ENCODE assay signal across 8 cellular contexts in genomic region chr1:44807364-44808062, GRCh38. TPM values are rescaled to one million over a fixed set of nuclear protein-coding genes. Genes with fewer than 3 reads are reported as not detected.
DNase-seq lines count a peak whose midpoint lies in the region; ATAC-seq, FAIRE-seq and TF ChIP-seq lines count a peak whose summit lies in the region.

No MANE protein-coding gene starts in this region.

- peaks cover 93% of the 10 kb centered on the region for H3K4me1 Mint-ChIP-seq in activated naive CD8-positive, alpha-beta T cell treated with anti-CD3 and anti-CD28 coated beads, Interleukin-2, amount 50 U/mL, for 24 hours

- peak overlapping the region in 1 of 4 donors; percentile 13 for H3K4me3 ChIP-seq in pancreas
- H3K4me3 ChIP-seq in tibial artery, result peak overlapping the region in 1 of 2 donors; percentile 48

- WGBS in pancreas, 2 donors, result 7 to 9% methylated on average over 16 of the region's 16 CpGs

- FAIRE-seq in pancreas (lab: Jason Lieb, UNC), result peak; percentile 76

- peak overlapping the region; percentile 94 to 99 (median 98) for H3K27ac ChIP-seq in pancreas
- peak overlapping the region; percentile 94 to 97 for H3K27ac ChIP-seq in tibial artery

- no peaks in the 10 kb centered on the region for H3K9me3 Mint-ChIP-seq in activated naive CD8-positive, alpha-beta T cell treated with anti-CD3 and anti-CD28 coated beads, Interleukin-2, amount 50 U/mL, for 24 hours

- peak overlapping the region; percentile 82 for H3K4me3 Mint-ChIP-seq in activated naive CD8-positive, alpha-beta T cell treated with anti-CD3 and anti-CD28 coated beads, Interleukin-2, amount 50 U/mL, for 24 hours

- TF ChIP-seq CTCF in pancreas (IDR thresholded peaks at IDR 0.05) (no peak), tibial artery (IDR thresholded peaks at IDR 0.05) (peak in 1 of 2 experiments; percentile 34)

- H3K9me3 ChIP-seq in pancreas, result no peaks in the 10 kb centered on the region
- no peaks in the 10 kb centered on the region for H3K9me3 ChIP-seq in tibial artery

- peak; percentile 31 for DNase-seq in NK-92 treated with Interleukin-12 subunit alpha and Interleukin-12 subunit beta, amount 100 ng/mL, for 24 hours (lab: John Stamatoyannopoulos, UW)
- DNase-seq in NK-92 (lab: John Stamatoyannopoulos, UW; ENCODE audit: unreplicated experiment), result no peak
- DNase-seq in HT-29 (ENCODE audit: low spot score), result peak; percentile 99
- DNase-seq in SW 1271 (lab: John Stamatoyannopoulos, UW), result peak; percentile 96 to 97
- peak; percentile 92 for DNase-seq in activated naive CD8-positive, alpha-beta T cell treated with anti-CD3 and anti-CD28 coated beads, Interleukin-2, amount 50 U/mL, for 24 hours
- DNase-seq in Right ventricle myocardium superior, result peak; percentile 98
- peak; percentile 90 to 98 (median 97) for DNase-seq in pancreas
- DNase-seq in tibial artery, result peak; percentile 99

- no peaks in the 10 kb centered on the region for H3K27me3 ChIP-seq in pancreas
- no peaks in the 10 kb centered on the region for H3K27me3 ChIP-seq in tibial artery

- peaks cover 0 to 32% (median 10%) of the 10 kb centered on the region in 3 donors for H3K36me3 ChIP-seq in pancreas
- H3K36me3 ChIP-seq in tibial artery, result peaks cover 11 to 40% (median 38%) of the 10 kb centered on the region in 3 donors

- peak overlapping the region; percentile 100 for H3K27ac Mint-ChIP-seq in activated naive CD8-positive, alpha-beta T cell treated with anti-CD3 and anti-CD28 coated beads, Interleukin-2, amount 50 U/mL, for 24 hours

- intact Hi-C loops in Right ventricle myocardium superior (cut with DNase I) (no loop called here), pancreas (cut with DNase I) (no loop called here), tibial artery (cut with DNase I; ENCODE audit: low total_unique reads) (no loop called here)

- peaks cover 40 to 50% (median 41%) of the 10 kb centered on the region in 3 donors for H3K4me1 ChIP-seq in pancreas
- H3K4me1 ChIP-seq in tibial artery, result peaks cover 16 to 98% (median 79%) of the 10 kb centered on the region in 4 donors

- peaks cover 45% of the 10 kb centered on the region for H3K36me3 Mint-ChIP-seq in activated naive CD8-positive, alpha-beta T cell treated with anti-CD3 and anti-CD28 coated beads, Interleukin-2, amount 50 U/mL, for 24 hours (ENCODE audit: low read depth)

- H3K27me3 Mint-ChIP-seq in activated naive CD8-positive, alpha-beta T cell treated with anti-CD3 and anti-CD28 coated beads, Interleukin-2, amount 50 U/mL, for 24 hours, result no peaks in the 10 kb centered on the region

- ATAC-seq in activated naive CD8-positive, alpha-beta T cell treated with anti-CD3 and anti-CD28 coated beads, Interleukin-2, amount 50 U/mL, for 24 hours, result peak; percentile 65
- ATAC-seq in Right ventricle myocardium superior (ENCODE audit: poor library complexity), result peak; percentile 83
- ATAC-seq in pancreas, result peak; percentile 84 to 89 (median 87)

RNA-seq across cellular contexts. Expression of gene DYNLT4, which starts 0.4 kb away (rescaled TPM):
- 3.4 and 10.4 TPM in 2 replicates for total RNA-seq in HT-29 (2014; rRNA removed; shearing (Covaris generic))
- total RNA-seq in Right ventricle myocardium superior (1.1 TPM), pancreas (1 to 10 TPM in 1 of 6 donors, under 1 TPM in 5; 0.28 to 1.8 (median 0.38) TPM)
- 1 to 10 TPM in 1 of 2 donors, under 1 TPM in 1; 0.33 to 1.8 TPM for polyA plus RNA-seq in pancreas

RNA-seq across cellular contexts. Expression of gene BTBD19, which starts 0.8 kb away (rescaled TPM):
- 16.4 and 18.0 TPM in 2 replicates for total RNA-seq in HT-29 (2014; rRNA removed; shearing (Covaris generic))
- 1.9 TPM for total RNA-seq in Right ventricle myocardium superior
- 1 to 10 TPM in 5 of 6 donors, under 1 TPM in 1; 0.91 to 4.3 (median 2.3) TPM for total RNA-seq in pancreas
- polyA plus RNA-seq in pancreas, result 1 to 10 TPM; 4.7 to 5.7 TPM

RNA-seq across cellular contexts. Expression of gene PLK3, which starts 7.3 kb away (rescaled TPM):
- total RNA-seq in HT-29 (2014; rRNA removed; shearing (Covaris generic)), result 135 and 137 TPM in 2 replicates
- total RNA-seq in Right ventricle myocardium superior (6.2 TPM), pancreas (10 to 100 TPM in 3 of 6 donors, 1 to 10 TPM in 3; 6.1 to 15.9 (median 9.7) TPM)
- 10 to 100 TPM; 21.6 to 35.3 TPM for polyA plus RNA-seq in pancreas

RNA-seq across cellular contexts. Expression of gene BEST4, which starts 19.5 kb away (rescaled TPM):
- total RNA-seq in HT-29 (2014; rRNA removed; shearing (Covaris generic)), result 0.31 and 0.33 TPM in 2 replicates
- total RNA-seq in Right ventricle myocardium superior, result not detected
- under 1 TPM; 0.12 to 0.41 (median 0.32) TPM for total RNA-seq in pancreas
- under 1 TPM; 0.56 to 0.68 TPM for polyA plus RNA-seq in pancreas

RNA-seq across cellular contexts. Expression of gene RPS8, which starts 32.2 kb away (rescaled TPM):
- total RNA-seq in HT-29 (2014; rRNA removed; shearing (Covaris generic)), result 1,326 and 1,606 TPM in 2 replicates
- 674 TPM for total RNA-seq in Right ventricle myocardium superior
- 1,000 to 10,000 TPM in 4 of 6 donors, 100 to 1,000 TPM in 2; 843 to 1,579 (median 1,280) TPM for total RNA-seq in pancreas
- polyA plus RNA-seq in pancreas, result 1,000 to 10,000 TPM; 1,365 to 1,938 TPM
